In genomic region chr17:7283471-7284216, GRCh38 we compare ENCODE assay signal across 1 cellular context.
TF ChIP-seq lines count a peak whose summit lies in the region.

No MANE protein-coding gene starts in this region.

TF ChIP-seq in SK-N-SH treated with all-trans-retinoic acid at 6 μM for 48 hours, 23 proteins besides CTCF, POLR2A, EP300 and RAD21 (continued from another document):
- no peak for TF ChIP-seq TCF4 (CRISPR knock-in tag; IDR thresholded peaks at IDR 0.05; ENCODE audit: borderline replicate concordance)
- TF ChIP-seq ZNF565 (CRISPR knock-in tag; conservative IDR thresholded peaks at IDR 0.05; ENCODE audit: low read depth): no peak
- TF ChIP-seq RARB (CRISPR knock-in tag; IDR thresholded peaks at IDR 0.05): no peak
- TF ChIP-seq CSDC2 (CRISPR knock-in tag; IDR thresholded peaks at IDR 0.05): no peak
- TF ChIP-seq ESRRG (CRISPR knock-in tag; IDR thresholded peaks at IDR 0.05): no peak
- no peak for TF ChIP-seq PPARA (CRISPR knock-in tag; IDR thresholded peaks at IDR 0.05; ENCODE audit: borderline replicate concordance)
- no peak for TF ChIP-seq PATZ1 (CRISPR knock-in tag; IDR thresholded peaks at IDR 0.05; ENCODE audit: borderline replicate concordance)
- TF ChIP-seq ZFP30 (CRISPR knock-in tag; IDR thresholded peaks at IDR 0.05): no peak
- no peak for TF ChIP-seq POU6F1 (CRISPR knock-in tag; IDR thresholded peaks at IDR 0.05; ENCODE audit: borderline replicate concordance, low read depth)
- no peak for TF ChIP-seq OSR1 (CRISPR knock-in tag; IDR thresholded peaks at IDR 0.05)
- TF ChIP-seq ISL1 (CRISPR knock-in tag; IDR thresholded peaks at IDR 0.05): no peak
- TF ChIP-seq ARNTL (CRISPR knock-in tag; IDR thresholded peaks at IDR 0.05; ENCODE audit: borderline replicate concordance, low read depth): no peak
- TF ChIP-seq ZFP3 (CRISPR knock-in tag; IDR thresholded peaks at IDR 0.05): no peak
- TF ChIP-seq CREB5 (CRISPR knock-in tag; IDR thresholded peaks at IDR 0.05; ENCODE audit: low read depth): no peak
